Comparison of ENCODE assay signal across 22 cellular contexts in genomic region chr9:12538842-12539584, GRCh38.
DNase-seq lines count a peak whose midpoint lies in the region; ATAC-seq and TF ChIP-seq lines count a peak whose summit lies in the region.
"Had no signal": no experiment of that assay in that cellular context is flagged by ENCODE, and none has a peak within 500 bp of the region (broad histone marks: within the 10 kb centered on the region; RNA-seq: fewer than 3 reads in every experiment).

No MANE protein-coding gene starts in this region.

- no peaks in the 10 kb centered on the region for H3K9me2 ChIP-seq in hepatocyte (replicated peaks; ENCODE audit: insufficient read depth)

- DNase-seq in heart left ventricle (peak in 2 of 5 donors; percentile 20), right atrium auricular region (ENCODE audit: low spot score) (no peak), SK-MEL-5 (ENCODE audit: low read depth, low spot score) (peak; percentile 20), hepatocyte (ENCODE audit: low spot score) (no peak), upper lobe of right lung (no peak), NCI-H526 (lab: John Stamatoyannopoulos, UW) (no peak)
- no peak for DNase-seq in activated CD4-positive, alpha-beta T cell treated with anti-CD3 and anti-CD28 coated beads, Interleukin-2, amount 10 ng/mL, durations not matched to agents 7 days and 5 days
- no peak for DNase-seq in activated CD4-positive, alpha-beta memory T cell treated with anti-CD3 and anti-CD28 coated beads, Interleukin-2, amount 10 ng/mL, durations not matched to agents 7 days and 5 days
- DNase-seq: activated effector memory CD4-positive, alpha-beta T cell treated with anti-CD3 and anti-CD28 coated beads, Interleukin-2, amount 50 U/mL, for 16 hours; amniotic stem cell; Calu3; effector CD4-positive, alpha-beta T cell; naive thymus-derived CD4-positive, alpha-beta T cell; NCI-H1105 treated with DMSO at 0.1 percent for 48 hours; NCI-H226; ovary; stimulated activated CD4-positive, alpha-beta T cell treated with anti-CD3 and anti-CD28 coated beads, Interleukin-1b, Interleukin-23, amount 100 ng/mL, for 48 hours; stimulated activated naive CD8-positive, alpha-beta T cell treated with anti-CD3 and anti-CD28 coated beads, Interleukin-15, Interleukin-2, amounts not matched to agents 100 U/mL and 50 U/mL, for 24 hours had no signal

- H3K36me3 Mint-ChIP-seq in activated CD4-positive, alpha-beta T cell treated with anti-CD3 and anti-CD28 coated beads, Interleukin-2, amount 10 ng/mL, durations not matched to agents 7 days and 5 days (ENCODE audit: low read depth): no peaks in the 10 kb centered on the region
- H3K36me3 Mint-ChIP-seq in activated CD4-positive, alpha-beta memory T cell treated with anti-CD3 and anti-CD28 coated beads, Interleukin-2, amount 10 ng/mL, durations not matched to agents 7 days and 5 days (ENCODE audit: low read depth): no peaks in the 10 kb centered on the region
- H3K36me3 Mint-ChIP-seq: naive thymus-derived CD4-positive, alpha-beta T cell had no signal

- POLR2A ChIA-PET in activated CD4-positive, alpha-beta T cell treated with anti-CD3 and anti-CD28 coated beads, Interleukin-2, amount 10 ng/mL, durations not matched to agents 7 days and 5 days (lab: Charles Lee): no interaction called here
- POLR2A ChIA-PET in activated CD4-positive, alpha-beta memory T cell treated with anti-CD3 and anti-CD28 coated beads, Interleukin-2, amount 10 ng/mL, durations not matched to agents 7 days and 5 days (lab: Charles Lee): no interaction called here

- H3K4me2 ChIP-seq in hepatocyte: peak overlapping the region; percentile 21
- H3K4me2 ChIP-seq: BLaER1 treated with 17β-estradiol and CSF1 and Interleukin-3, amounts not matched to agents 10 nM and 100 nM had no signal

- 34 to 43% (median 36%) methylated on average over 13 of the region's 13 CpGs for WGBS in heart left ventricle, 4 donors
- 68% methylated on average over 13 of the region's 13 CpGs for WGBS in hepatocyte (ENCODE audit: low lambda C conversion rate, missing lambda C conversion rate)

- no peak for TF ChIP-seq POLR2A in heart left ventricle (IDR thresholded peaks at IDR 0.05)

- ATAC-seq in heart left ventricle: peak in 1 of 4 donors; percentile 47
- ATAC-seq in upper lobe of right lung: peak; percentile 48
- ATAC-seq: esophagus mucosa; naive thymus-derived CD4-positive, alpha-beta T cell; stimulated activated naive CD8-positive, alpha-beta T cell treated with anti-CD3 and anti-CD28 coated beads, Interleukin-15, Interleukin-2, amounts not matched to agents 100 U/mL and 50 U/mL, for 24 hours had no signal

- in situ Hi-C loops in SK-MEL-5 (cut with HindIII; ENCODE audit: low pct_unique_long_range_greater_than_20kb, low sequenced_read_pairs): no loop called here

- H3K27me3 ChIP-seq in heart left ventricle: no peaks in the 10 kb centered on the region
- H3K27me3 ChIP-seq in right atrium auricular region: no peaks in the 10 kb centered on the region
- no peaks in the 10 kb centered on the region for H3K27me3 ChIP-seq in hepatocyte
- no peaks in the 10 kb centered on the region for H3K27me3 ChIP-seq in upper lobe of right lung
- H3K27me3 ChIP-seq: BLaER1 treated with 17β-estradiol and CSF1 and Interleukin-3, amounts not matched to agents 10 nM and 100 nM; ovary had no signal

- H3K27ac Mint-ChIP-seq in activated CD4-positive, alpha-beta T cell treated with anti-CD3 and anti-CD28 coated beads, Interleukin-2, amount 10 ng/mL, durations not matched to agents 7 days and 5 days: no peak overlapping the region
- H3K27ac Mint-ChIP-seq in activated CD4-positive, alpha-beta memory T cell treated with anti-CD3 and anti-CD28 coated beads, Interleukin-2, amount 10 ng/mL, durations not matched to agents 7 days and 5 days: no peak overlapping the region
- H3K27ac Mint-ChIP-seq: naive thymus-derived CD4-positive, alpha-beta T cell had no signal

- CTCF ChIA-PET in activated CD4-positive, alpha-beta T cell treated with anti-CD3 and anti-CD28 coated beads, Interleukin-2, amount 10 ng/mL, durations not matched to agents 7 days and 5 days (lab: Charles Lee): no interaction called here
- CTCF ChIA-PET in activated CD4-positive, alpha-beta memory T cell treated with anti-CD3 and anti-CD28 coated beads, Interleukin-2, amount 10 ng/mL, durations not matched to agents 7 days and 5 days (lab: Charles Lee): no interaction called here

- H3K79me2 ChIP-seq in hepatocyte: no peaks in the 10 kb centered on the region

- peaks cover 4% of the 10 kb centered on the region for H3K9me3 Mint-ChIP-seq in activated CD4-positive, alpha-beta T cell treated with anti-CD3 and anti-CD28 coated beads, Interleukin-2, amount 10 ng/mL, durations not matched to agents 7 days and 5 days
- peaks cover 11% of the 10 kb centered on the region for H3K9me3 Mint-ChIP-seq in activated CD4-positive, alpha-beta memory T cell treated with anti-CD3 and anti-CD28 coated beads, Interleukin-2, amount 10 ng/mL, durations not matched to agents 7 days and 5 days

- no peak overlapping the region for H3K4me3 Mint-ChIP-seq in activated CD4-positive, alpha-beta T cell treated with anti-CD3 and anti-CD28 coated beads, Interleukin-2, amount 10 ng/mL, durations not matched to agents 7 days and 5 days
- no peak overlapping the region for H3K4me3 Mint-ChIP-seq in activated CD4-positive, alpha-beta memory T cell treated with anti-CD3 and anti-CD28 coated beads, Interleukin-2, amount 10 ng/mL, durations not matched to agents 7 days and 5 days
- H3K4me3 Mint-ChIP-seq: central memory CD8-positive, alpha-beta T cell; naive thymus-derived CD4-positive, alpha-beta T cell had no signal

- TF ChIP-seq CTCF in heart left ventricle (IDR thresholded peaks at IDR 0.05) (no peak), right atrium auricular region (IDR thresholded peaks at IDR 0.05) (no peak), hepatocyte (IDR thresholded peaks at IDR 0.05; ENCODE audit: poor library complexity) (no peak), upper lobe of right lung (IDR thresholded peaks at IDR 0.05) (no peak)

- H3K27ac ChIP-seq in heart left ventricle: no peak overlapping the region
- no peak overlapping the region for H3K27ac ChIP-seq in right atrium auricular region
- no peak overlapping the region for H3K27ac ChIP-seq in hepatocyte
- no peak overlapping the region for H3K27ac ChIP-seq in upper lobe of right lung
- H3K27ac ChIP-seq: BLaER1 treated with 17β-estradiol and CSF1 and Interleukin-3, amounts not matched to agents 10 nM and 100 nM; ovary; RWPE1 had no signal

- no peaks in the 10 kb centered on the region for H3K36me3 ChIP-seq in heart left ventricle
- H3K36me3 ChIP-seq in right atrium auricular region: no peaks in the 10 kb centered on the region
- no peaks in the 10 kb centered on the region for H3K36me3 ChIP-seq in hepatocyte (replicated peaks; ENCODE audit: insufficient read depth, low read depth)
- no peaks in the 10 kb centered on the region for H3K36me3 ChIP-seq in upper lobe of right lung
- H3K36me3 ChIP-seq: BLaER1 treated with 17β-estradiol and CSF1 and Interleukin-3, amounts not matched to agents 10 nM and 100 nM; ovary had no signal

- no peak overlapping the region for H2AFZ ChIP-seq in hepatocyte

- intact Hi-C loops in heart left ventricle (cut with DNase I): no loop called here
- intact Hi-C loops in upper lobe of right lung (cut with DNase I): no loop called here

- peak overlapping the region in 7 of 12 donors; percentile 2 to 46 (median 25) for H3K4me3 ChIP-seq in heart left ventricle
- H3K4me3 ChIP-seq in right atrium auricular region: peak overlapping the region in 1 of 2 donors; percentile 29
- no peak overlapping the region for H3K4me3 ChIP-seq in hepatocyte
- peak overlapping the region; percentile 30 for H3K4me3 ChIP-seq in upper lobe of right lung
- H3K4me3 ChIP-seq: BLaER1 treated with 17β-estradiol and CSF1 and Interleukin-3, amounts not matched to agents 10 nM and 100 nM; ovary had no signal

- H3K4me1 ChIP-seq in heart left ventricle: no peaks in the 10 kb centered on the region
- no peaks in the 10 kb centered on the region for H3K4me1 ChIP-seq in right atrium auricular region
- H3K4me1 ChIP-seq in hepatocyte (ENCODE audit: insufficient read depth): no peaks in the 10 kb centered on the region
- no peaks in the 10 kb centered on the region for H3K4me1 ChIP-seq in upper lobe of right lung

- H3K9me3 ChIP-seq in heart left ventricle: no peaks in the 10 kb centered on the region
- no peaks in the 10 kb centered on the region for H3K9me3 ChIP-seq in right atrium auricular region
- no peaks in the 10 kb centered on the region for H3K9me3 ChIP-seq in hepatocyte (ENCODE audit: low read depth)
- no peaks in the 10 kb centered on the region for H3K9me3 ChIP-seq in upper lobe of right lung
- H3K9me3 ChIP-seq: ovary had no signal

- no peaks in the 10 kb centered on the region for H4K20me1 ChIP-seq in hepatocyte (ENCODE audit: insufficient read depth, poor library complexity, severe bottlenecking)
- H4K20me1 ChIP-seq: BLaER1 treated with 17β-estradiol and CSF1 and Interleukin-3, amounts not matched to agents 10 nM and 100 nM had no signal

- no peaks in the 10 kb centered on the region for H3K4me1 Mint-ChIP-seq in activated CD4-positive, alpha-beta T cell treated with anti-CD3 and anti-CD28 coated beads, Interleukin-2, amount 10 ng/mL, durations not matched to agents 7 days and 5 days
- H3K4me1 Mint-ChIP-seq in activated CD4-positive, alpha-beta memory T cell treated with anti-CD3 and anti-CD28 coated beads, Interleukin-2, amount 10 ng/mL, durations not matched to agents 7 days and 5 days: no peaks in the 10 kb centered on the region
- H3K4me1 Mint-ChIP-seq: central memory CD8-positive, alpha-beta T cell; naive thymus-derived CD4-positive, alpha-beta T cell had no signal

- no peaks in the 10 kb centered on the region for H3K27me3 Mint-ChIP-seq in activated CD4-positive, alpha-beta T cell treated with anti-CD3 and anti-CD28 coated beads, Interleukin-2, amount 10 ng/mL, durations not matched to agents 7 days and 5 days
- no peaks in the 10 kb centered on the region for H3K27me3 Mint-ChIP-seq in activated CD4-positive, alpha-beta memory T cell treated with anti-CD3 and anti-CD28 coated beads, Interleukin-2, amount 10 ng/mL, durations not matched to agents 7 days and 5 days
- H3K27me3 Mint-ChIP-seq: central memory CD8-positive, alpha-beta T cell; naive thymus-derived CD4-positive, alpha-beta T cell had no signal
